In genomic region chr1:162560303-162561036, GRCh38 we compare ENCODE assay signal across 1 cellular context.
TF ChIP-seq lines count a peak whose summit lies in the region.

No MANE protein-coding gene starts in this region.

TF ChIP-seq in GM23338, 12 proteins besides CTCF, POLR2A, EP300 and RAD21 (continued from another document):
- TF ChIP-seq ETS1 (IDR thresholded peaks at IDR 0.05) (no peak), EZH2phosphoT487 (IDR thresholded peaks at IDR 0.05; ENCODE audit: unreplicated experiment) (no peak), NANOG (IDR thresholded peaks at IDR 0.05; ENCODE audit: borderline replicate concordance) (no peak), CREB1 (CRISPR knock-in tag; IDR thresholded peaks at IDR 0.05; ENCODE audit: low read depth) (no peak)
